13 cellular contexts compared by ENCODE assay signal in the genomic region with DNA sequence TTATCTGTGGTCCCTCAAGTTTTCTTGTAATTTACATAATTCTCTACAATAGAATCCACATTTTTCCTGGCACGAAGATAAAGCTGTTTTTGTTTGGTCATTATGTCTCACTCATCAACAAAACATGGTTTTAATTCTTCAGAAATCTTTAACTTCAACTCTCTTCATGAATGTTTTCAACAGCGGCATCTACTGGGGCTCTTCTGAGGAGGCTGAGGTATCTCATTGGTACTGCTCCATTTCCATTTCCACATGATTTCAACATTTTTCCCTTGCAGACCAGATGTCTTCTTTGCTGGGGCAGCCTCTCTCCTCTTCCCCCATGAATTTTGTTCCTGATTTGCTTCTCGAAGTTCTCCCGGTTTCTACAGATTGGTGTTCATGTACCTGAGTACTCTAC.
"Had no signal": no experiment of that assay in that cellular context is flagged by ENCODE, and none has a peak within 500 bp of the region (broad histone marks: within the 10 kb centered on the region; RNA-seq: fewer than 3 reads in every experiment).

No MANE protein-coding gene starts in this region.

- H3K4me1 ChIP-seq: parathyroid adenoma, thyroid gland had no signal

- H3K27me3 ChIP-seq: thyroid gland had no signal

- ATAC-seq: left lobe of liver; stimulated activated effector memory CD8-positive, alpha-beta T cell treated with anti-CD3 and anti-CD28 coated beads, Interleukin-12 subunit alpha, Interleukin-12 subunit beta, amount 100 ng/mL, for 72 hours had no signal

- H3K9ac ChIP-seq: parathyroid adenoma had no signal

- H3K27ac ChIP-seq: parathyroid adenoma, thyroid gland had no signal

- H3K27me3 Mint-ChIP-seq: activated naive CD4-positive, alpha-beta T cell treated with anti-CD3 and anti-CD28 coated beads, Interleukin-2, amount 10 ng/mL, durations not matched to agents 7 days and 5 days; effector memory CD8-positive, alpha-beta T cell; naive thymus-derived CD4-positive, alpha-beta T cell had no signal

- H3K27ac Mint-ChIP-seq: activated naive CD4-positive, alpha-beta T cell treated with anti-CD3 and anti-CD28 coated beads, Interleukin-2, amount 10 ng/mL, durations not matched to agents 7 days and 5 days; activated T-helper 2 cell treated with anti-CD3 and anti-CD28 coated beads, Interferon-gamma antibody, Interleukin-2, Interleukin-4, amounts not matched to agents 10 μg/mL and 5 μg/mL and 100 μg/mL, durations not matched to agents 14 hours and 24 hours and 36 hours; effector memory CD8-positive, alpha-beta T cell; naive thymus-derived CD4-positive, alpha-beta T cell; stimulated activated effector memory CD8-positive, alpha-beta T cell treated with anti-CD3 and anti-CD28 coated beads, Interleukin-12 subunit alpha, Interleukin-12 subunit beta, amount 100 ng/mL, for 72 hours had no signal

- H3K4me3 Mint-ChIP-seq: activated naive CD4-positive, alpha-beta T cell treated with anti-CD3 and anti-CD28 coated beads, Interleukin-2, amount 10 ng/mL, durations not matched to agents 7 days and 5 days; effector memory CD8-positive, alpha-beta T cell; naive thymus-derived CD4-positive, alpha-beta T cell; stimulated activated effector memory CD8-positive, alpha-beta T cell treated with anti-CD3 and anti-CD28 coated beads, Interleukin-12 subunit alpha, Interleukin-12 subunit beta, amount 100 ng/mL, for 72 hours had no signal

- H3K4me3 ChIP-seq: thyroid gland had no signal

- DNase-seq: activated CD4-positive, alpha-beta T cell treated with anti-CD3 and anti-CD28 coated beads, Interleukin-2, amount 50 U/mL, for 48 hours; activated naive CD4-positive, alpha-beta T cell treated with anti-CD3 and anti-CD28 coated beads, Interleukin-2, amount 10 ng/mL, durations not matched to agents 7 days and 5 days; dermis blood vessel endothelial cell; effector memory CD8-positive, alpha-beta T cell; hippocampal formation; naive thymus-derived CD4-positive, alpha-beta T cell; stimulated activated CD4-positive, alpha-beta T cell treated with anti-CD3 and anti-CD28 coated beads, Interleukin-12 subunit alpha, Interleukin-12 subunit beta, amount 100 ng/mL, for 4 hours; stimulated activated CD4-positive, alpha-beta T cell treated with anti-CD3 and anti-CD28 coated beads, Interleukin-2, amount 100 ng/mL, for 24 hours; thyroid gland had no signal

- H3K36me3 ChIP-seq: thyroid gland had no signal

- H3K36me3 Mint-ChIP-seq: activated naive CD4-positive, alpha-beta T cell treated with anti-CD3 and anti-CD28 coated beads, Interleukin-2, amount 10 ng/mL, durations not matched to agents 7 days and 5 days; naive thymus-derived CD4-positive, alpha-beta T cell; stimulated activated effector memory CD8-positive, alpha-beta T cell treated with anti-CD3 and anti-CD28 coated beads, Interleukin-12 subunit alpha, Interleukin-12 subunit beta, amount 100 ng/mL, for 72 hours had no signal

- H3K79me2 ChIP-seq: parathyroid adenoma had no signal

- H3K9me3 ChIP-seq: thyroid gland had no signal

- H2AFZ ChIP-seq: parathyroid adenoma had no signal

- H3K9me3 Mint-ChIP-seq: activated naive CD4-positive, alpha-beta T cell treated with anti-CD3 and anti-CD28 coated beads, Interleukin-2, amount 10 ng/mL, durations not matched to agents 7 days and 5 days; activated T-helper 2 cell treated with anti-CD3 and anti-CD28 coated beads, Interferon-gamma antibody, Interleukin-2, Interleukin-4, amounts not matched to agents 10 μg/mL and 5 μg/mL and 100 μg/mL, durations not matched to agents 14 hours and 24 hours and 36 hours; effector memory CD8-positive, alpha-beta T cell; naive thymus-derived CD4-positive, alpha-beta T cell; stimulated activated effector memory CD8-positive, alpha-beta T cell treated with anti-CD3 and anti-CD28 coated beads, Interleukin-12 subunit alpha, Interleukin-12 subunit beta, amount 100 ng/mL, for 72 hours had no signal
